Comparison of ENCODE assay signal across 20 cellular contexts in the genomic region with DNA sequence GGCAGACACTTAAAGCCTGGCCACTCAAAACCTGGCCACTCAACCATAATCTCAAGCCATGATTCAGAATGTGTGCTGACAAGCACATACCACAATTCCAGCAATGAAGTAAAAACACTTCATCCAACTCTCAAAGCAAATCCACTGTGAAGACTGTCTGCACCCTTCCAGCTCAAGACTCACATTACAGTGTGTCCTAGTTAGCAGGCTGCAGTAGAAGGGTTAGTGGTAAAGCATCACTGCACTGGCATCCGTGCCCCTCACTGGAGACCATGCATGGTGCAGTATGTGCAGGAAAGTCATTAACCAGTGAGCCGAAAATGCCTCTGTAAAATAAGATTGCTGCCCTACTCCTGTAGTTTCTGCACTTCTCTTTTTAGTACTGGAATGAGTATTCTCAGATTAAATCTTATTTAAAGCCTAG.
DNase-seq lines count a peak whose midpoint lies in the region; ATAC-seq and TF ChIP-seq lines count a peak whose summit lies in the region.
"Had no signal": no experiment of that assay in that cellular context is flagged by ENCODE, and none has a peak within 500 bp of the region (broad histone marks: within the 10 kb centered on the region; RNA-seq: fewer than 3 reads in every experiment).

No MANE protein-coding gene starts in this region.

- DNase-seq in GM06990 (ENCODE audit: extremely low read depth, insufficient read length) (peak; percentile 53), MV-4-11 (lab: John Stamatoyannopoulos, UW) (peak; percentile 52), choroid plexus epithelial cell (ENCODE audit: low read depth) (peak; percentile 54), NCI-H2196 treated with DMSO at 0.1 percent for 48 hours (lab: John Stamatoyannopoulos, UW; ENCODE audit: unreplicated experiment) (no peak), UCSD-AML1 (lab: John Stamatoyannopoulos, UW; ENCODE audit: unreplicated experiment) (no peak)
- DNase-seq: activated CD4-positive, alpha-beta T cell treated with anti-CD3 and anti-CD28 coated beads for 1 hour; activated naive CD8-positive, alpha-beta T cell treated with anti-CD3 and anti-CD28 coated beads, Interleukin-2, amount 50 U/mL, for 24 hours; CD8-positive, alpha-beta T cell; GOT3; left ventricle myocardium superior; natural killer cell; NCI-H1417; NCI-H446 treated with DMSO at 0.1 percent for 48 hours; stimulated activated CD4-positive, alpha-beta T cell treated with anti-CD3 and anti-CD28 coated beads, Interleukin-4, amount 100 ng/mL, for 1 hour; T-cell had no signal

- H3K27me3 Mint-ChIP-seq in stimulated activated memory B cell treated with anti-CD40 and anti-IgM and Interleukin-4, amounts not matched to agents 10 μg/mL and 1 μg/mL and 100 μg/mL, for 72 hours = no peaks in the 10 kb centered on the region
- H3K27me3 Mint-ChIP-seq: activated naive CD8-positive, alpha-beta T cell treated with anti-CD3 and anti-CD28 coated beads, Interleukin-2, amount 50 U/mL, for 24 hours; T-cell had no signal

- peaks cover 37% of the 10 kb centered on the region for H3K4me1 Mint-ChIP-seq in stimulated activated memory B cell treated with anti-CD40 and anti-IgM and Interleukin-4, amounts not matched to agents 10 μg/mL and 1 μg/mL and 100 μg/mL, for 72 hours

- TF ChIP-seq CTCF in GM06990 (IDR thresholded peaks at IDR 0.05; ENCODE audit: insufficient read depth, low read length, poor library complexity, severe bottlenecking) = no peak
- no peak for TF ChIP-seq CTCF in choroid plexus epithelial cell (conservative IDR thresholded peaks at IDR 0.05; ENCODE audit: low read depth, low read length)

- no peak overlapping the region for H3K4me3 ChIP-seq in GM06990 (replicated peaks; ENCODE audit: low read depth, low read length)
- no peak overlapping the region for H3K4me3 ChIP-seq in choroid plexus epithelial cell (ENCODE audit: low read depth, low read length)
- H3K4me3 ChIP-seq: upper lobe of left lung had no signal

- no peaks in the 10 kb centered on the region for H3K9me3 Mint-ChIP-seq in stimulated activated memory B cell treated with anti-CD40 and anti-IgM and Interleukin-4, amounts not matched to agents 10 μg/mL and 1 μg/mL and 100 μg/mL, for 72 hours
- H3K9me3 Mint-ChIP-seq: activated naive CD8-positive, alpha-beta T cell treated with anti-CD3 and anti-CD28 coated beads, Interleukin-2, amount 50 U/mL, for 24 hours; CD8-positive, alpha-beta T cell; natural killer cell; T-cell had no signal

- peaks cover 25% of the 10 kb centered on the region for H3K36me3 Mint-ChIP-seq in stimulated activated memory B cell treated with anti-CD40 and anti-IgM and Interleukin-4, amounts not matched to agents 10 μg/mL and 1 μg/mL and 100 μg/mL, for 72 hours
- H3K36me3 Mint-ChIP-seq: natural killer cell, T-cell had no signal

- peak overlapping the region; percentile 70 for H3K27ac Mint-ChIP-seq in stimulated activated memory B cell treated with anti-CD40 and anti-IgM and Interleukin-4, amounts not matched to agents 10 μg/mL and 1 μg/mL and 100 μg/mL, for 72 hours
- H3K27ac Mint-ChIP-seq: activated naive CD8-positive, alpha-beta T cell treated with anti-CD3 and anti-CD28 coated beads, Interleukin-2, amount 50 U/mL, for 24 hours; CD8-positive, alpha-beta T cell; natural killer cell; T-cell had no signal

- no peaks in the 10 kb centered on the region for H3K27me3 ChIP-seq in GM06990 (replicated peaks; ENCODE audit: control insufficient read depth, insufficient read depth, low read length)
- H3K27me3 ChIP-seq: upper lobe of left lung had no signal

- H3K36me3 ChIP-seq in GM06990 (ENCODE audit: control insufficient read depth, insufficient read depth, low read length) = no peaks in the 10 kb centered on the region
- H3K36me3 ChIP-seq: upper lobe of left lung had no signal

- H3K4me3 Mint-ChIP-seq in stimulated activated memory B cell treated with anti-CD40 and anti-IgM and Interleukin-4, amounts not matched to agents 10 μg/mL and 1 μg/mL and 100 μg/mL, for 72 hours = peak overlapping the region; percentile 28
- H3K4me3 Mint-ChIP-seq: activated naive CD8-positive, alpha-beta T cell treated with anti-CD3 and anti-CD28 coated beads, Interleukin-2, amount 50 U/mL, for 24 hours; CD8-positive, alpha-beta T cell; natural killer cell; T-cell had no signal

- peak; percentile 92 for ATAC-seq in stimulated activated memory B cell treated with anti-CD40 and anti-IgM and Interleukin-4, amounts not matched to agents 10 μg/mL and 1 μg/mL and 100 μg/mL, for 72 hours
- no peak for ATAC-seq in GM21825 (IDR thresholded peaks at IDR 0.05; ENCODE audit: unreplicated experiment)
- ATAC-seq: activated naive CD8-positive, alpha-beta T cell treated with anti-CD3 and anti-CD28 coated beads, Interleukin-2, amount 50 U/mL, for 24 hours; CD8-positive, alpha-beta T cell; left ventricle myocardium superior; natural killer cell; Panc1; sciatic nerve; T-cell had no signal

Comparison
In these comparisons a context has a peak if more than half of its experiments do, and no peak if none do; other contexts are left out.
1. DNase-seq: peak in GM06990 (single experiment), MV-4-11 (single experiment) and choroid plexus epithelial cell (single experiment); none in NCI-H2196 treated with DMSO at 0.1 percent for 48 hours (single experiment) and UCSD-AML1 (single experiment).